In the genomic region with DNA sequence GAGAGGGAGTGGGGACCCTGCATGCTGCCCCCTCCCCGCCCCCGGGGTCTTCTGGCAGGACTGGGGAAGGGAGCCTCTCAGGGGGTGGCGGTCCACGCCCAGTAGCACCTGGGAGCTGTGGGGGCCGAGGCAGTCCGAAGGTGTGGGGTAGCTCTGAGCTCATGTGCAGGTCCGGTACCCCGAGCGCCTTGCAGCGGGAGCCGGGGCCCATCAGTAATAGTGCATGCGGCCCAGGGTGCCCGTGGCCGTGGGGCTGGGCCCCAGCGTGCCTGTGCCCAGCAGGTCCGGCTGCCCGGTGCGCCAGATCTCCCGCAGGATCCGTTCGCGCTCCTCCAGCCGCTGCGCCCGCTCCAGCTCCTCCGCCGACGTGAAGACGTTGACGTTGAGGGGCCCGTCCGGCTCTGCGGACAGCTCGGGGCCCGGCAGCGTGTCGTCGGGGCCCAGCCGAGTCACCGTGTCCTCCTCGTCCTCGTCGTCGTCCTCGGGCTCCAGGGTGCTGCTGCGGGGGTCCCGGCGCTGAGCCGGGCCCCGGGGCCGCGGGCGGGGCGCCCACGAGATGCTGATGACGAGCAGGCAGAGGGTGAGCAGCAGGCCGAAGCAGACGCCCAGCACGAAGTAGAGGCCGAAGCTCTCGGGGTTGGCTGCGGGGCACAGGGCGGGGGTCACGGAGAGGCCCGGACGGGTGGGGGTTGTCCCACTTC, we compare ENCODE assay signal across 8 cellular contexts. TPM values are rescaled to one million over a fixed set of nuclear protein-coding genes. Genes with fewer than 3 reads are reported as not detected.
DNase-seq lines count a peak whose midpoint lies in the region; ATAC-seq and TF ChIP-seq lines count a peak whose summit lies in the region.

No MANE protein-coding gene starts in this region.

- no peaks in the 10 kb centered on the region for H3K9me3 Mint-ChIP-seq in activated CD8-positive, alpha-beta memory T cell treated with anti-CD3 and anti-CD28 coated beads, Interleukin-2, amount 10 ng/mL, durations not matched to agents 7 days and 5 days (ENCODE audit: low read depth)

- intact Hi-C loops in transverse colon (cut with DNase I; ENCODE audit: low total_unique reads), result no loop called here

- H3K18ac ChIP-seq in mesenchymal stem cell (ENCODE audit: low read depth in 1 of 2, low read length in 2 of 2), result peak overlapping the region; percentile 38 to 98

- no peak for ATAC-seq in activated CD8-positive, alpha-beta memory T cell treated with anti-CD3 and anti-CD28 coated beads, Interleukin-2, amount 10 ng/mL, durations not matched to agents 7 days and 5 days
- ATAC-seq in HG03196 (IDR thresholded peaks at IDR 0.05; ENCODE audit: unreplicated experiment) (no peak), GM19463 (IDR thresholded peaks at IDR 0.05; ENCODE audit: unreplicated experiment) (no peak)

- H3K4me3 Mint-ChIP-seq in activated CD8-positive, alpha-beta memory T cell treated with anti-CD3 and anti-CD28 coated beads, Interleukin-2, amount 10 ng/mL, durations not matched to agents 7 days and 5 days, result peak overlapping the region; percentile 71

- no peak overlapping the region for H3K27ac Mint-ChIP-seq in activated CD8-positive, alpha-beta memory T cell treated with anti-CD3 and anti-CD28 coated beads, Interleukin-2, amount 10 ng/mL, durations not matched to agents 7 days and 5 days

- peak overlapping the region in 1 of 2 experiments; percentile 97 for H3K14ac ChIP-seq in mesenchymal stem cell (ENCODE audit: low read length in 2 of 2)

- 12% methylated on average over 62 of the region's 66 CpGs for WGBS in mesenchymal stem cell
- WGBS in transverse colon (ENCODE audit: low coverage in 1 of 2), 2 donors, result 44% methylated on average over 15 of the region's 66 CpGs; no CpG with 5 or more reads in 1 of the 2 donors

- no peak for TF ChIP-seq CTCF in choroid plexus epithelial cell (conservative IDR thresholded peaks at IDR 0.05; ENCODE audit: low read depth, low read length)
- no peak for TF ChIP-seq CTCF in transverse colon (IDR thresholded peaks at IDR 0.05)

- H2AK5ac ChIP-seq in mesenchymal stem cell (ENCODE audit: low read length, severe bottlenecking), result peak overlapping the region; percentile 5

- peak overlapping the region; percentile 2 to 32 for H2BK12ac ChIP-seq in mesenchymal stem cell (ENCODE audit: low read length in 2 of 2)

- in situ Hi-C loops in transverse colon (cut with MboI; ENCODE audit: low pct_ligation_motif_present in 1 of 4, low pct_unique_long_range_greater_than_20kb in 1 of 4, low sequenced_read_pairs in 3 of 4), result no loop called here

- H3K4ac ChIP-seq in mesenchymal stem cell (ENCODE audit: low read depth in 1 of 2, low read length in 2 of 2), result peak overlapping the region; percentile 50 to 99

- peaks cover 8% of the 10 kb centered on the region for H3K27me3 Mint-ChIP-seq in activated CD8-positive, alpha-beta memory T cell treated with anti-CD3 and anti-CD28 coated beads, Interleukin-2, amount 10 ng/mL, durations not matched to agents 7 days and 5 days

- no peak for TF ChIP-seq EP300 in transverse colon (IDR thresholded peaks at IDR 0.05; ENCODE audit: low read depth)

- no peak overlapping the region for H2AFZ ChIP-seq in mesenchymal stem cell (ENCODE audit: low read depth, low read length)

- H3K4me2 ChIP-seq in mesenchymal stem cell (ENCODE audit: low read length, poor library complexity, severe bottlenecking), result peak overlapping the region; percentile 64

- H3K4me3 ChIP-seq in choroid plexus epithelial cell (ENCODE audit: low read depth, low read length) (peak overlapping the region; percentile 84), mesenchymal stem cell (ENCODE audit: insufficient read depth in 1 of 2, low read depth in 1 of 2, low read length in 2 of 2) (peak overlapping the region; percentile 79 to 87), transverse colon (peak overlapping the region; percentile 59 to 72 (median 71))

- H3K36me3 ChIP-seq in mesenchymal stem cell (ENCODE audit: control insufficient read depth in 1 of 2, insufficient read depth in 2 of 2, low read depth in 1 of 2, low read length in 2 of 2) (peaks cover 5 to 27% of the 10 kb centered on the region in 2 experiments), transverse colon (no peaks in the 10 kb centered on the region)

- peak overlapping the region; percentile 10 for H4K91ac ChIP-seq in mesenchymal stem cell (ENCODE audit: low read length)

- H3K4me1 Mint-ChIP-seq in activated CD8-positive, alpha-beta memory T cell treated with anti-CD3 and anti-CD28 coated beads, Interleukin-2, amount 10 ng/mL, durations not matched to agents 7 days and 5 days, result peaks cover 39% of the 10 kb centered on the region

- peaks cover 16% of the 10 kb centered on the region for H3K79me1 ChIP-seq in mesenchymal stem cell (replicated peaks; ENCODE audit: low read length, poor library complexity, severe bottlenecking)

- no peaks in the 10 kb centered on the region for H3K36me3 Mint-ChIP-seq in activated CD8-positive, alpha-beta memory T cell treated with anti-CD3 and anti-CD28 coated beads, Interleukin-2, amount 10 ng/mL, durations not matched to agents 7 days and 5 days

- H3K4me1 ChIP-seq in mesenchymal stem cell (ENCODE audit: control insufficient read depth, insufficient read depth, low read depth, low read length) (peaks cover 41% of the 10 kb centered on the region), transverse colon (peaks cover 11 to 38% (median 34%) of the 10 kb centered on the region in 4 donors)

- H2BK120ac ChIP-seq in mesenchymal stem cell (ENCODE audit: low read depth, low read length), result peak overlapping the region; percentile 96

- no peak for DNase-seq in activated CD8-positive, alpha-beta memory T cell treated with anti-CD3 and anti-CD28 coated beads, Interleukin-2, amount 10 ng/mL, durations not matched to agents 7 days and 5 days
- DNase-seq in activated CD8-positive, alpha-beta memory T cell treated with anti-CD3 and anti-CD28 coated beads, Interleukin-2, amount 50 U/mL, for 48 hours, result no peak
- DNase-seq in choroid plexus epithelial cell (ENCODE audit: low read depth), result peak; percentile 40
- DNase-seq in mesenchymal stem cell, result peak; percentile 46
- no peak for DNase-seq in transverse colon
- no peak for DNase-seq in NCI-H146 (lab: John Stamatoyannopoulos, UW)

- H3K9me3 ChIP-seq in mesenchymal stem cell (ENCODE audit: control insufficient read depth, low read length) (no peaks in the 10 kb centered on the region), transverse colon (no peaks in the 10 kb centered on the region)

- H3K9ac ChIP-seq in mesenchymal stem cell (ENCODE audit: low read length), result peak overlapping the region; percentile 93

- peak overlapping the region; percentile 87 for H4K8ac ChIP-seq in mesenchymal stem cell (ENCODE audit: low read length)

- peak overlapping the region; percentile 94 for H2BK15ac ChIP-seq in mesenchymal stem cell (ENCODE audit: low read depth, poor library complexity, severe bottlenecking)

- H3K27me3 ChIP-seq in mesenchymal stem cell (ENCODE audit: control insufficient read depth in 1 of 2, insufficient read depth in 1 of 2, low read length in 2 of 2) (no peaks in the 10 kb centered on the region), transverse colon (peaks cover 27% of the 10 kb centered on the region)

- H2BK5ac ChIP-seq in mesenchymal stem cell (ENCODE audit: low read depth, low read length, poor library complexity, severe bottlenecking), result peak overlapping the region; percentile 82

- peak overlapping the region; percentile 91 for H3K27ac ChIP-seq in mesenchymal stem cell (ENCODE audit: low read length, poor library complexity, severe bottlenecking)
- H3K27ac ChIP-seq in transverse colon, result peak overlapping the region; percentile 82 to 91 (median 86)

- no peak for TF ChIP-seq POLR2A in transverse colon (IDR thresholded peaks at IDR 0.05)

- CTCF ChIA-PET in activated CD8-positive, alpha-beta memory T cell treated with anti-CD3 and anti-CD28 coated beads, Interleukin-2, amount 10 ng/mL, durations not matched to agents 7 days and 5 days (lab: Charles Lee), result interaction anchor here (0.9 to 3.3 kb wide), 5 partner anchors 16 to 215 kb away, joined by 3 to 19 read pairs (median 6); a partner anchor contains a TSS

- peak overlapping the region in 1 of 2 experiments; percentile 56 for H3K23ac ChIP-seq in mesenchymal stem cell (ENCODE audit: low read length in 2 of 2)

RNA-seq across cellular contexts. Expression of a gene that starts 1.2 kb away (rescaled TPM):
- 10 to 100 TPM; 16.4 to 23.9 TPM for total RNA-seq in activated CD8-positive, alpha-beta memory T cell treated with anti-CD3 and anti-CD28 coated beads, Interleukin-2, amount 10 ng/mL, durations not matched to agents 7 days and 5 days
- polyA plus RNA-seq in mesenchymal stem cell (2013, experiment 1 of 2), result 129 TPM
- 133 TPM for polyA plus RNA-seq in mesenchymal stem cell (2013, experiment 2 of 2)
- 10 to 100 TPM in 3 of 4 donors, 1 to 10 TPM in 1; 4.4 to 24.8 (median 10.4) TPM for total RNA-seq in transverse colon

RNA-seq across cellular contexts. Expression of a gene that starts 16.1 kb away (rescaled TPM):
- total RNA-seq in activated CD8-positive, alpha-beta memory T cell treated with anti-CD3 and anti-CD28 coated beads, Interleukin-2, amount 10 ng/mL, durations not matched to agents 7 days and 5 days, result 10 to 100 TPM in 1 of 2 experiments, 1 to 10 TPM in 1; 5.5 to 11.0 TPM
- polyA plus RNA-seq in mesenchymal stem cell (2013, experiment 1 of 2), result 1.9 TPM
- 1.8 TPM for polyA plus RNA-seq in mesenchymal stem cell (2013, experiment 2 of 2)
- 100 to 1,000 TPM in 1 of 4 donors, 10 to 100 TPM in 3; 12.7 to 143 (median 15.9) TPM for total RNA-seq in transverse colon

Comparison
In these comparisons a context has a peak if more than half of its experiments do, and no peak if none do; other contexts are left out.
1. DNase-seq: peak in choroid plexus epithelial cell (single experiment) and mesenchymal stem cell (single experiment); none in activated CD8-positive, alpha-beta memory T cell treated with anti-CD3 and anti-CD28 coated beads, Interleukin-2, amount 10 ng/mL, durations not matched to agents 7 days and 5 days (single experiment), activated CD8-positive, alpha-beta memory T cell treated with anti-CD3 and anti-CD28 coated beads, Interleukin-2, amount 50 U/mL, for 48 hours (single experiment), transverse colon (single experiment) and NCI-H146 (single experiment).
2. Peak in every context shown above with its lines, with median percentiles within 50 percentile points of each other: H3K4me3 ChIP-seq.